ENCODE assay signal across 1 cellular context in genomic region chr6:96521625-96522468, GRCh38.
TF ChIP-seq lines count a peak whose summit lies in the region.

UFL1 (plus strand) TSS chr6:96521806; CDS start chr6:96521874, 68 bp downstream.

TF ChIP-seq in K562, 482 proteins besides CTCF, POLR2A, EP300 and RAD21 (continued from another document):
- TF ChIP-seq E2F8 (IDR thresholded peaks at IDR 0.05; ENCODE audit: low read depth, partially characterized antibody) (no peak), TFAP4 (CRISPR knock-in tag; IDR thresholded peaks at IDR 0.05; ENCODE audit: borderline replicate concordance) (peak; percentile 81; the same call in 1 of the 2 replicates), NRF1 (conservative IDR thresholded peaks at IDR 0.05 in 1 of 2, IDR thresholded peaks at IDR 0.05 in 1 of 2) (peak; percentile 88 to 90), ZNF586 (CRISPR knock-in tag; conservative IDR thresholded peaks at IDR 0.05) (no peak), ZNF165 (CRISPR knock-in tag; IDR thresholded peaks at IDR 0.05; ENCODE audit: borderline replicate concordance) (no peak), ETV5 (CRISPR knock-in tag; IDR thresholded peaks at IDR 0.05; ENCODE audit: low read depth) (peak; percentile 75), ZNF133 (CRISPR knock-in tag; IDR thresholded peaks at IDR 0.05) (0 out of 2 replicates have a peak, but pooled peaks have one; percentile 9), NFIC (IDR thresholded peaks at IDR 0.05) (peak; percentile 41), ZNF644 (tag; IDR thresholded peaks at IDR 0.05; ENCODE audit: low read depth) (no peak), SLC30A9 (CRISPR knock-in tag; IDR thresholded peaks at IDR 0.05) (no peak), GMEB1 (CRISPR knock-in tag; IDR thresholded peaks at IDR 0.05) (peak; percentile 89), HES1 (IDR thresholded peaks at IDR 0.05; ENCODE audit: low read depth) (no peak), ARID2 (IDR thresholded peaks at IDR 0.05) (peak; percentile 29; the same call in 1 of the 2 replicates), CBFB (CRISPR knock-in tag; IDR thresholded peaks at IDR 0.05) (no peak), ETS1 (conservative IDR thresholded peaks at IDR 0.05; ENCODE audit: control insufficient read depth, low read depth, low read length) (peak; percentile 46; the same call in 1 of the 2 replicates), EGR1 (conservative IDR thresholded peaks at IDR 0.05) (peak; percentile 82), ETV6 (IDR thresholded peaks at IDR 0.05; ENCODE audit: borderline replicate concordance in 1 of 2, low read depth in 2 of 2, low read length in 1 of 2) (peak in 1 of 2 experiments; percentile 33; a peak in 1 of 4 replicates), ETV6 (CRISPR knock-in tag; IDR thresholded peaks at IDR 0.05; ENCODE audit: borderline replicate concordance) (no peak), FOXK1 (CRISPR knock-in tag; IDR thresholded peaks at IDR 0.05; ENCODE audit: borderline replicate concordance) (0 out of 2 replicates have a peak, but pooled peaks have one; percentile 14), ZBTB9 (CRISPR knock-in tag; IDR thresholded peaks at IDR 0.05) (peak; percentile 69), VEZF1 (CRISPR knock-in tag; IDR thresholded peaks at IDR 0.05) (peak; percentile 91), KLF1 (tag; IDR thresholded peaks at IDR 0.05) (0 out of 2 replicates have a peak, but pooled peaks have one; percentile 57), TEAD1 (CRISPR knock-in tag; IDR thresholded peaks at IDR 0.05) (peak; percentile 17 to 76; a peak in 2 of 4 replicates), USF1 (CRISPR knock-in tag; IDR thresholded peaks at IDR 0.05) (peak; percentile 29; the same call in 1 of the 2 replicates), NCOR1 (IDR thresholded peaks at IDR 0.05) (peak; percentile 59), ZNF24 (IDR thresholded peaks at IDR 0.05) (peak; percentile 76), CREB1 (IDR thresholded peaks at IDR 0.05) (peak; percentile 90), CREB1 (CRISPR knock-in tag; IDR thresholded peaks at IDR 0.05) (peak; percentile 91), FIP1L1 (IDR thresholded peaks at IDR 0.05; ENCODE audit: low read depth, low read length, poor library complexity, severe bottlenecking) (peak; percentile 82), E2F1 (CRISPR knock-in tag; IDR thresholded peaks at IDR 0.05) (peak; percentile 63; the same call in 1 of the 2 replicates), GTF3C2 (IDR thresholded peaks at IDR 0.05; ENCODE audit: borderline replicate concordance, extremely low read depth, insufficient read length) (no peak), GTF2E2 (tag; IDR thresholded peaks at IDR 0.05) (peak; percentile 90), MYBL2 (IDR thresholded peaks at IDR 0.05; ENCODE audit: low read depth) (no peak), MYBL2 (CRISPR knock-in tag; IDR thresholded peaks at IDR 0.05; ENCODE audit: borderline replicate concordance) (no peak), ZNF766 (CRISPR knock-in tag; conservative IDR thresholded peaks at IDR 0.05) (peak; percentile 59; the same call in 1 of the 2 replicates), HMGXB4 (CRISPR knock-in tag; IDR thresholded peaks at IDR 0.05) (peak; percentile 71; the same call in 1 of the 2 replicates), CBFA2T2 (conservative IDR thresholded peaks at IDR 0.05) (0 out of 2 replicates have a peak, but pooled peaks have one; percentile 12)
